23 cellular contexts compared by ENCODE assay signal in genomic region chr6:125229080-125229479, GRCh38.
DNase-seq lines count a peak whose midpoint lies in the region; ATAC-seq, FAIRE-seq and TF ChIP-seq lines count a peak whose summit lies in the region.
"Had no signal": no experiment of that assay in that cellular context is flagged by ENCODE, and none has a peak within 500 bp of the region (broad histone marks: within the 10 kb centered on the region; RNA-seq: fewer than 3 reads in every experiment).

No MANE protein-coding gene starts in this region.

- H2AFZ ChIP-seq in GM23248, result peak overlapping the region; percentile 55
- peak overlapping the region; percentile 8 for H2AFZ ChIP-seq in parathyroid adenoma
- H2AFZ ChIP-seq: GM23338 had no signal

- ATAC-seq in heart right ventricle, result peak in 2 of 8 donors; percentile 41 to 48
- ATAC-seq in GM18498 (IDR thresholded peaks at IDR 0.05; ENCODE audit: unreplicated experiment), result no peak
- ATAC-seq: GM12878, GM23338, left lobe of liver, upper lobe of right lung had no signal

- FAIRE-seq in RCC 7860 (lab: Jason Lieb, UNC), result no peak
- FAIRE-seq: GM12878 had no signal

- H3K4me2 ChIP-seq in GM23248 (ENCODE audit: unreplicated experiment), result no peak overlapping the region
- no peak overlapping the region for H3K4me2 ChIP-seq in parathyroid adenoma (ENCODE audit: low read length)
- H3K4me2 ChIP-seq: BLaER1, GM23338 had no signal

- DNase-seq in GM23248 (peak; percentile 3), astrocyte of the spinal cord (ENCODE audit: low read depth, low spot score) (peak; percentile 13), heart right ventricle (no peak), inferior parietal cortex (ENCODE audit: extremely low spot score) (no peak), RCC 7860 (ENCODE audit: low spot score) (no peak)
- no peak for DNase-seq in stimulated activated CD4-positive, alpha-beta T cell treated with anti-CD3 and anti-CD28 coated beads, Interleukin-12 subunit alpha, Interleukin-12 subunit beta, amount 100 ng/mL, for 4 hours
- DNase-seq: activated CD4-positive, CD25-positive, alpha-beta regulatory T cell treated with anti-CD3 and anti-CD28 coated beads, Interleukin-2, amount 50 U/mL, for 72 hours; activated naive CD4-positive, alpha-beta T cell treated with anti-CD3 and anti-CD28 coated beads, Interleukin-2, amount 10 ng/mL, durations not matched to agents 7 days and 5 days; activated T-cell treated with anti-CD3 and anti-CD28 coated beads, Interleukin-2, amount 50 U/mL, for 24 hours; Caco-2; DMS79 treated with DMSO at 0.1 percent for 48 hours; NCI-H187; RPMI8226; spleen; stomach; T1000; upper lobe of right lung had no signal

- H3K9ac ChIP-seq in GM23248 (no peak overlapping the region), parathyroid adenoma (no peak overlapping the region)
- H3K9ac ChIP-seq: BLaER1 had no signal

- H3K36me3 ChIP-seq in GM23248 (ENCODE audit: low read depth) (no peaks in the 10 kb centered on the region), heart right ventricle (no peaks in the 10 kb centered on the region), parathyroid adenoma (ENCODE audit: control insufficient read depth, insufficient read depth, low read length) (no peaks in the 10 kb centered on the region)
- H3K36me3 ChIP-seq: BLaER1, spleen, stomach, upper lobe of right lung had no signal

- H3K27ac ChIP-seq in GM23248 (no peak overlapping the region), heart right ventricle (peak overlapping the region in 5 of 10 donors; percentile 16 to 56 (median 32)), parathyroid adenoma (no peak overlapping the region)
- H3K27ac ChIP-seq: BLaER1, spleen, stomach, upper lobe of right lung had no signal

- no peaks in the 10 kb centered on the region for H3K27me3 ChIP-seq in GM23248 (replicated peaks; ENCODE audit: insufficient read depth)
- H3K27me3 ChIP-seq in heart right ventricle, result no peaks in the 10 kb centered on the region
- no peaks in the 10 kb centered on the region for H3K27me3 ChIP-seq in parathyroid adenoma (ENCODE audit: control insufficient read depth, insufficient read depth, low read length)
- H3K27me3 ChIP-seq: BLaER1, spleen, stomach, upper lobe of right lung had no signal

- H3K79me2 ChIP-seq in GM23248 (ENCODE audit: insufficient read depth) (no peaks in the 10 kb centered on the region), parathyroid adenoma (no peaks in the 10 kb centered on the region)

- peaks cover 3% of the 10 kb centered on the region; the same call in 1 of the 2 replicates for H3K9me2 ChIP-seq in GM23248 (ENCODE audit: insufficient read depth)

- intact Hi-C loops in heart right ventricle (cut with DNase I), result loop anchor here in 4 of 10 donors (2.0 to 10.0 kb wide), 2 partner anchors 36 to 74 kb away; partner anchors contain the start of gene TPD52L1 (in 3 of the 4)

- H3K4me3 ChIP-seq in GM23248 (no peak overlapping the region), astrocyte of the spinal cord (ENCODE audit: low read depth, low read length) (no peak overlapping the region), heart right ventricle (peak overlapping the region in 8 of 10 donors; percentile 6 to 33 (median 22)), parathyroid adenoma (ENCODE audit: low read depth, low read length) (no peak overlapping the region)
- H3K4me3 ChIP-seq: BLaER1, GM12878, GM23338, spleen, stomach, upper lobe of right lung had no signal

- 44 to 46% methylated on average over 6 of the region's 6 CpGs for WGBS in GM23248 (ENCODE audit: low coverage in 1 of 2, low lambda C conversion rate in 2 of 2, missing lambda C conversion rate in 2 of 2), 2 experiments
- WGBS in heart right ventricle, 2 donors, result 18 to 43% methylated on average over 6 of the region's 6 CpGs

- H3K9me3 ChIP-seq in GM23248 (ENCODE audit: low read depth) (no peaks in the 10 kb centered on the region), heart right ventricle (no peaks in the 10 kb centered on the region), parathyroid adenoma (ENCODE audit: control insufficient read depth, low read length) (no peaks in the 10 kb centered on the region)
- H3K9me3 ChIP-seq: BLaER1, Caco-2, spleen, stomach, upper lobe of right lung had no signal

- TF ChIP-seq CTCF in astrocyte of the spinal cord (IDR thresholded peaks at IDR 0.05; ENCODE audit: low read depth, low read length), result no peak
- no peak for TF ChIP-seq CTCF in heart right ventricle (IDR thresholded peaks at IDR 0.05)
- TF ChIP-seq CTCF in parathyroid adenoma (IDR thresholded peaks at IDR 0.05), result no peak

- H4K20me1 ChIP-seq in GM23248 (ENCODE audit: insufficient read depth), result no peaks in the 10 kb centered on the region
- H4K20me1 ChIP-seq: BLaER1 had no signal

- H3K4me1 ChIP-seq in GM23248 (ENCODE audit: insufficient read depth) (peaks cover 27% of the 10 kb centered on the region), heart right ventricle (peaks cover 0 to 46% (median 13%) of the 10 kb centered on the region in 9 donors), parathyroid adenoma (peaks cover 3% of the 10 kb centered on the region)
- H3K4me1 ChIP-seq: BLaER1, spleen had no signal

- peaks cover 6% of the 10 kb centered on the region; the same call in 1 of the 2 replicates for H3F3A ChIP-seq in GM23248 (ENCODE audit: insufficient read depth)

- in situ Hi-C loops in GM23248 (cut with MboI), result no loop called here
- in situ Hi-C loops in astrocyte of the spinal cord (cut with HindIII; ENCODE audit: low sequenced_read_pairs), result no loop called here

Comparison
In these comparisons a context has a peak if more than half of its experiments do, and no peak if none do; other contexts are left out.
1. DNase-seq: peak in GM23248 (single experiment) and astrocyte of the spinal cord (single experiment); none in heart right ventricle (0 of 2), inferior parietal cortex (single experiment), RCC 7860 (single experiment) and stimulated activated CD4-positive, alpha-beta T cell treated with anti-CD3 and anti-CD28 coated beads, Interleukin-12 subunit alpha, Interleukin-12 subunit beta, amount 100 ng/mL, for 4 hours (single experiment).
2. H3K4me3 ChIP-seq: peak in heart right ventricle (8 of 10); none in GM23248 (single experiment), astrocyte of the spinal cord (single experiment) and parathyroid adenoma (single experiment).